20 cellular contexts compared by ENCODE assay signal in genomic region chr1:5010236-5010635, GRCh38.
DNase-seq lines count a peak whose midpoint lies in the region; ATAC-seq and TF ChIP-seq lines count a peak whose summit lies in the region.
"Had no signal": no experiment of that assay in that cellular context is flagged by ENCODE, and none has a peak within 500 bp of the region (broad histone marks: within the 10 kb centered on the region; RNA-seq: fewer than 3 reads in every experiment).

No MANE protein-coding gene starts in this region.

- H3K9me3 ChIP-seq in BLaER1 treated with 17β-estradiol and CSF1 and Interleukin-3, amounts not matched to agents 10 nM and 100 nM (replicated peaks in 1 of 11), result no peaks in the 10 kb centered on the region
- no peaks in the 10 kb centered on the region for H3K9me3 ChIP-seq in esophagus muscularis mucosa
- H3K9me3 ChIP-seq: BE2C had no signal

- no peak for TF ChIP-seq POLR2A in esophagus muscularis mucosa (IDR thresholded peaks at IDR 0.05; ENCODE audit: low read depth)

- no peaks in the 10 kb centered on the region for H3K36me3 ChIP-seq in BLaER1 treated with 17β-estradiol and CSF1 and Interleukin-3, amounts not matched to agents 10 nM and 100 nM
- H3K36me3 ChIP-seq in esophagus muscularis mucosa, result no peaks in the 10 kb centered on the region
- H3K36me3 ChIP-seq: BE2C had no signal

- DNase-seq in esophagus muscularis mucosa (ENCODE audit: extremely low spot score) (peak; percentile 66), hepatic stellate cell (ENCODE audit: low spot score) (no peak)
- no peak for DNase-seq in activated naive CD4-positive, alpha-beta T cell treated with Interleukin-2 at 50 U/mL for 16 hours
- DNase-seq: 8988T; ACHN; BE2C; C1 segment of cervical spinal cord; CD4-positive, alpha-beta memory T cell; CD4-positive, CD25-positive, alpha-beta regulatory T cell; CD8-positive, alpha-beta memory T cell; COR-L47; DMS 273 treated with DMSO at 0.1 percent for 48 hours; DMS153; DMS53; DMS79; DND-41; EL; GF-D8 had no signal

- H3K4me2 ChIP-seq in BLaER1 treated with 17β-estradiol and CSF1 and Interleukin-3, amounts not matched to agents 10 nM and 100 nM, result peak overlapping the region; percentile 37 to 76 (median 66); a peak in 21 of 22 replicates

- H3K4me1 ChIP-seq in BLaER1 treated with 17β-estradiol and CSF1 and Interleukin-3, amounts not matched to agents 10 nM and 100 nM, result peaks cover 28 to 43% (median 40%) of the 10 kb centered on the region in 10 experiments
- no peaks in the 10 kb centered on the region for H3K4me1 ChIP-seq in esophagus muscularis mucosa
- H3K4me1 ChIP-seq: BE2C had no signal

- H3K4me3 ChIP-seq in BLaER1 treated with 17β-estradiol and CSF1 and Interleukin-3, amounts not matched to agents 10 nM and 100 nM, result no peak overlapping the region
- no peak overlapping the region for H3K4me3 ChIP-seq in esophagus muscularis mucosa

- TF ChIP-seq EP300 in esophagus muscularis mucosa (IDR thresholded peaks at IDR 0.05), result no peak

- no peak for ATAC-seq in GM21390 (IDR thresholded peaks at IDR 0.05; ENCODE audit: unreplicated experiment)

- H3K27ac ChIP-seq in BLaER1 treated with 17β-estradiol and CSF1 and Interleukin-3, amounts not matched to agents 10 nM and 100 nM, result peak overlapping the region in 3 of 11 experiments; percentile 25 to 53 (median 36); a peak in 5 of 22 replicates
- no peak overlapping the region for H3K27ac ChIP-seq in esophagus muscularis mucosa (replicated peaks in 1 of 4)

- H4K20me1 ChIP-seq in BLaER1 treated with 17β-estradiol and CSF1 and Interleukin-3, amounts not matched to agents 10 nM and 100 nM, result no peaks in the 10 kb centered on the region; a peak in 1 of 22 replicates

- WGBS in esophagus muscularis mucosa, result 84% methylated on average over 4 of the region's 4 CpGs

- no peak for TF ChIP-seq CTCF in esophagus muscularis mucosa (IDR thresholded peaks at IDR 0.05)

- intact Hi-C loops in esophagus muscularis mucosa (cut with DNase I), result no loop called here

- H3K9ac ChIP-seq in BLaER1 treated with 17β-estradiol and CSF1 and Interleukin-3, amounts not matched to agents 10 nM and 100 nM, result no peak overlapping the region

- H3K27me3 ChIP-seq in BLaER1 treated with 17β-estradiol and CSF1 and Interleukin-3, amounts not matched to agents 10 nM and 100 nM, result peaks cover 0 to 6% (median 0%) of the 10 kb centered on the region in 11 experiments; a peak in 2 of 22 replicates
- H3K27me3 ChIP-seq in esophagus muscularis mucosa, result peaks cover 0 to 38% (median 0%) of the 10 kb centered on the region in 4 donors
- H3K27me3 ChIP-seq: BE2C had no signal
